Comparison of ENCODE assay signal across 14 cellular contexts in the genomic region with DNA sequence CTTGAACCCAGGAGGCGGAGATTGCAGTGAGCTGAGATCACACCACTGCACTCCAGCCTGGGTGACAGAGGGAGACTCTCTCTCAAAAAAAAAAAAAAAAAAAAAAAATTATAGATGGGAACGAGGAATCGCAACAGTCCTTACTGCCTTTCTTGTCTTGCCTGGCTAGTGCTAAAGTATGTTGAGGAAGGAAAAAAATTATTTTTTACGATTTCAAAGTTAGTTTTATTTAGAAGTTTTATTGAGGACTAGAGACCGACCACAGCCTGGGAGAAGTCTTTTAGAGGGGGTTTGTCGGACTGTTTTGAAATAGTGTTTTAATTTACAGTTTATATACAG. TPM values are rescaled to one million over a fixed set of nuclear protein-coding genes. Genes with fewer than 3 reads are reported as not detected.
DNase-seq lines count a peak whose midpoint lies in the region; ATAC-seq, FAIRE-seq and TF ChIP-seq lines count a peak whose summit lies in the region.
"Had no signal": no experiment of that assay in that cellular context is flagged by ENCODE, and none has a peak within 500 bp of the region (broad histone marks: within the 10 kb centered on the region; RNA-seq: fewer than 3 reads in every experiment).

No MANE protein-coding gene starts in this region.

- H3K27ac Mint-ChIP-seq in MCF 10A (ENCODE audit: low read depth, unreplicated experiment): peak overlapping the region; percentile 86
- no peak overlapping the region for H3K27ac Mint-ChIP-seq in activated CD4-positive, alpha-beta memory T cell treated with anti-CD3 and anti-CD28 coated beads, Interleukin-2, amount 10 ng/mL, durations not matched to agents 7 days and 5 days

- H3K4me1 Mint-ChIP-seq in MCF 10A (ENCODE audit: insufficient read depth, unreplicated experiment): peaks cover 13% of the 10 kb centered on the region
- H3K4me1 Mint-ChIP-seq in activated CD4-positive, alpha-beta memory T cell treated with anti-CD3 and anti-CD28 coated beads, Interleukin-2, amount 10 ng/mL, durations not matched to agents 7 days and 5 days: peaks cover 15% of the 10 kb centered on the region

- H3K4me1 ChIP-seq in A549 (peaks cover 77% of the 10 kb centered on the region), neutrophil (ENCODE audit: control insufficient read depth in 1 of 2, insufficient read depth in 1 of 2, low read depth in 1 of 2, low read length in 1 of 2) (peaks cover 66 to 75% of the 10 kb centered on the region in 2 experiments)

- H3K9me3 ChIP-seq in A549: no peaks in the 10 kb centered on the region; the same call in 2 of the 3 replicates
- no peaks in the 10 kb centered on the region for H3K9me3 ChIP-seq in neutrophil

- no peaks in the 10 kb centered on the region for H3K36me3 ChIP-seq in neutrophil

- POLR2A ChIA-PET in A549 (lab: Yijun Ruan, JAX): interaction anchor here (0.6 to 2.7 kb wide), 13 partner anchors 12 to 172 kb away, joined by 3 to 37 read pairs (median 5); no protein-coding TSS in a partner anchor
- POLR2A ChIA-PET in HEK293T (lab: Yijun Ruan, JAX): interaction anchor here (0.9 kb wide), 1 partner anchor 10 kb away, joined by 3 read pairs; no protein-coding TSS in a partner anchor
- POLR2A ChIA-PET in MCF 10A (lab: Yijun Ruan, JAX): interaction anchor here (0.6 to 1.9 kb wide), 7 partner anchors 20 to 155 kb away, joined by 3 to 6 read pairs (median 4); no protein-coding TSS in a partner anchor
- POLR2A ChIA-PET in activated CD4-positive, alpha-beta memory T cell treated with anti-CD3 and anti-CD28 coated beads, Interleukin-2, amount 10 ng/mL, durations not matched to agents 7 days and 5 days (lab: Charles Lee): no interaction called here

- intact Hi-C loops in MCF 10A (cut with micrococcal nuclease): loop anchor here (1.0 kb wide), 1 partner anchor 115 kb away; no protein-coding TSS in a partner anchor

- TF ChIP-seq RAD21 in A549 (conservative IDR thresholded peaks at IDR 0.05 in 1 of 2, IDR thresholded peaks at IDR 0.05 in 1 of 2): no peak

- H3K36me3 Mint-ChIP-seq in MCF 10A (ENCODE audit: insufficient read depth, unreplicated experiment): no peaks in the 10 kb centered on the region
- no peaks in the 10 kb centered on the region for H3K36me3 Mint-ChIP-seq in activated CD4-positive, alpha-beta memory T cell treated with anti-CD3 and anti-CD28 coated beads, Interleukin-2, amount 10 ng/mL, durations not matched to agents 7 days and 5 days (ENCODE audit: low read depth)
- H3K36me3 Mint-ChIP-seq: activated naive CD8-positive, alpha-beta T cell treated with anti-CD3 and anti-CD28 coated beads for 36 hours had no signal

- H3K27me3 Mint-ChIP-seq in MCF 10A (ENCODE audit: insufficient read depth, unreplicated experiment): no peaks in the 10 kb centered on the region
- peaks cover 9% of the 10 kb centered on the region for H3K27me3 Mint-ChIP-seq in activated CD4-positive, alpha-beta memory T cell treated with anti-CD3 and anti-CD28 coated beads, Interleukin-2, amount 10 ng/mL, durations not matched to agents 7 days and 5 days

- no peak for TF ChIP-seq POLR2A in A549 (IDR thresholded peaks at IDR 0.05; ENCODE audit: low read length)

- ATAC-seq in A549 (peak in 1 of 2 experiments; percentile 45; a peak in 3 of 6 replicates), GM21528 (IDR thresholded peaks at IDR 0.05; ENCODE audit: low FRiP score, unreplicated experiment) (no peak), HG02623 (IDR thresholded peaks at IDR 0.05; ENCODE audit: unreplicated experiment) (no peak)

- no peaks in the 10 kb centered on the region for H3K9me3 Mint-ChIP-seq in MCF 10A (ENCODE audit: unreplicated experiment)
- H3K9me3 Mint-ChIP-seq in activated CD4-positive, alpha-beta memory T cell treated with anti-CD3 and anti-CD28 coated beads, Interleukin-2, amount 10 ng/mL, durations not matched to agents 7 days and 5 days: no peaks in the 10 kb centered on the region
- H3K9me3 Mint-ChIP-seq: activated naive CD8-positive, alpha-beta T cell treated with anti-CD3 and anti-CD28 coated beads for 36 hours; nephron had no signal

- DNase-seq in A549 (ENCODE audit: low read depth in 1 of 2, low spot score in 1 of 2) (peak in 1 of 2 experiments; percentile 42), HEK293T (ENCODE audit: extremely low spot score) (no peak), MCF 10A (ENCODE audit: unreplicated experiment) (no peak)
- no peak for DNase-seq in activated CD4-positive, alpha-beta T cell treated with anti-CD3 and anti-CD28 coated beads for 1 hour
- DNase-seq in activated CD4-positive, alpha-beta memory T cell treated with anti-CD3 and anti-CD28 coated beads, Interleukin-2, amount 10 ng/mL, durations not matched to agents 7 days and 5 days: no peak
- DNase-seq: DMS 273 treated with DMSO at 0.1 percent for 48 hours; NK-92 treated with Interleukin-12 subunit alpha and Interleukin-12 subunit beta, amount 100 ng/mL, for 24 hours had no signal

- peak overlapping the region; percentile 76 for H3K4me2 ChIP-seq in A549

- no peaks in the 10 kb centered on the region for H3K27me3 ChIP-seq in neutrophil

- H3K4me3 ChIP-seq in A549 (peak overlapping the region; percentile 9; the same call in 1 of the 3 replicates), neutrophil (ENCODE audit: low read depth in 1 of 2, low read length in 1 of 2) (peak overlapping the region; percentile 51 to 57)

- no peak for FAIRE-seq in A549 (lab: Jason Lieb, UNC)

- H3K4me3 Mint-ChIP-seq in MCF 10A (ENCODE audit: unreplicated experiment): peak overlapping the region; percentile 59
- no peak overlapping the region for H3K4me3 Mint-ChIP-seq in activated CD4-positive, alpha-beta memory T cell treated with anti-CD3 and anti-CD28 coated beads, Interleukin-2, amount 10 ng/mL, durations not matched to agents 7 days and 5 days

- CTCF ChIA-PET in A549 (lab: Yijun Ruan, JAX): interaction anchor here (0.6 to 4.9 kb wide), 12 partner anchors 13 to 124 kb away, joined by 3 to 35 read pairs (median 4); no protein-coding TSS in a partner anchor
- CTCF ChIA-PET in HEK293T (lab: Yijun Ruan, JAX): no interaction called here
- CTCF ChIA-PET in MCF 10A (lab: Yijun Ruan, JAX): no interaction called here
- CTCF ChIA-PET in activated CD4-positive, alpha-beta memory T cell treated with anti-CD3 and anti-CD28 coated beads, Interleukin-2, amount 10 ng/mL, durations not matched to agents 7 days and 5 days (lab: Charles Lee): interaction anchor here (0.7 kb wide), 1 partner anchor 96 kb away, joined by 3 read pairs; no protein-coding TSS in a partner anchor

- 15% methylated on average over 6 of the region's 6 CpGs for WGBS in A549 (ENCODE audit: missing lambda C conversion rate)

- TF ChIP-seq CTCF in A549 (IDR thresholded peaks at IDR 0.05) (no peak), MCF 10A (IDR thresholded peaks at IDR 0.05; ENCODE audit: unreplicated experiment) (no peak), neutrophil (IDR thresholded peaks at IDR 0.05) (no peak)

- no peak for TF ChIP-seq EP300 in A549 (IDR thresholded peaks at IDR 0.05)

- BruUV-seq in MCF 10A (replicated peaks; lab: Mats Ljungman, UMichigan): no TSS peak

- H3K27ac ChIP-seq in A549 (peak overlapping the region; percentile 94 to 99), neutrophil (peak overlapping the region; percentile 95)

TF ChIP-seq in A549, 52 proteins besides CTCF, POLR2A, EP300 and RAD21 (continues in another document):
- TF ChIP-seq, protein P1, sequence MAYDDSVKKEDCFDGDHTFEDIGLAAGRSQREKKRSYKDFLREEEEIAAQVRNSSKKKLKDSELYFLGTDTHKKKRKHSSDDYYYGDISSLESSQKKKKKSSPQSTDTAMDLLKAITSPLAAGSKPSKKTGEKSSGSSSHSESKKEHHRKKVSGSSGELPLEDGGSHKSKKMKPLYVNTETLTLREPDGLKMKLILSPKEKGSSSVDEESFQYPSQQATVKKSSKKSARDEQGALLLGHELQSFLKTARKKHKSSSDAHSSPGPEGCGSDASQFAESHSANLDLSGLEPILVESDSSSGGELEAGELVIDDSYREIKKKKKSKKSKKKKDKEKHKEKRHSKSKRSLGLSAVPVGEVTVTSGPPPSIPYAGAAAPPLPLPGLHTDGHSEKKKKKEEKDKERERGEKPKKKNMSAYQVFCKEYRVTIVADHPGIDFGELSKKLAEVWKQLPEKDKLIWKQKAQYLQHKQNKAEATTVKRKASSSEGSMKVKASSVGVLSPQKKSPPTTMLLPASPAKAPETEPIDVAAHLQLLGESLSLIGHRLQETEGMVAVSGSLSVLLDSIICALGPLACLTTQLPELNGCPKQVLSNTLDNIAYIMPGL (CRISPR knock-in tag; IDR thresholded peaks at IDR 0.05; ENCODE audit: borderline replicate concordance): no peak
- TF ChIP-seq CHD4 (IDR thresholded peaks at IDR 0.05; ENCODE audit: borderline replicate concordance) (no peak), FOSL2 (IDR thresholded peaks at IDR 0.05) (no peak), FOSL2 (CRISPR knock-in tag; IDR thresholded peaks at IDR 0.05) (no peak), HOXB13 (CRISPR knock-in tag; IDR thresholded peaks at IDR 0.05; ENCODE audit: low read depth) (no peak)

TF ChIP-seq in HEK293T, 16 proteins besides CTCF, POLR2A, EP300 and RAD21:
- no peak for TF ChIP-seq BHLHE40 (IDR thresholded peaks at IDR 0.05; ENCODE audit: borderline replicate concordance)
- peak; percentile 91 for TF ChIP-seq ZNF384 (IDR thresholded peaks at IDR 0.05)
- TF ChIP-seq NFRKB (IDR thresholded peaks at IDR 0.05): no peak

RNA-seq across cellular contexts. Expression of a gene that starts 15.8 kb away (rescaled TPM):
- polyA plus RNA-seq in A549 (2011; rRNA removed) (0.21 and 0.46 TPM in 2 replicates), A549 (2017; fragmentation: RNase III; extraction: RNeasy Plus Mini Kit Qiagen cat#74134 plus additional on column Dnase treatment) (0.26 to 0.49 TPM (median 0.39 TPM) in 3 replicates)
- polyA plus RNA-seq in A549 (2012; cell fraction: cytosol; rRNA removed): 0.29 and 0.46 TPM in 2 replicates
- polyA plus RNA-seq in A549 (2012; cell fraction: nucleus; rRNA removed): 0.95 and 1.2 TPM in 2 replicates
- polyA minus RNA-seq in A549 (2011; rRNA and poly(A)+ RNA removed): 0.62 and 0.68 TPM in 2 replicates
- total RNA-seq in MCF 10A (2022): not detected in 2 replicates
- total RNA-seq in activated CD4-positive, alpha-beta memory T cell treated with anti-CD3 and anti-CD28 coated beads, Interleukin-2, amount 10 ng/mL, durations not matched to agents 7 days and 5 days: under 1 TPM; 0.08 TPM
- total RNA-seq: epithelial cell of proximal tubule, left lobe of liver had no signal

Comparison
In these comparisons a context has a peak if more than half of its experiments do, and no peak if none do; other contexts are left out.
1. CTCF ChIA-PET loops: an anchor here in A549 (0.6 to 4.9 kb wide) and activated CD4-positive, alpha-beta memory T cell treated with anti-CD3 and anti-CD28 coated beads, Interleukin-2, amount 10 ng/mL, durations not matched to agents 7 days and 5 days (0.7 kb wide); none called in HEK293T and MCF 10A.